In genomic region chr4:138910201-138910913, GRCh38 we compare ENCODE assay signal across 9 cellular contexts.
DNase-seq lines count a peak whose midpoint lies in the region; ATAC-seq and TF ChIP-seq lines count a peak whose summit lies in the region.
"Had no signal": no experiment of that assay in that cellular context is flagged by ENCODE, and none has a peak within 500 bp of the region (broad histone marks: within the 10 kb centered on the region; RNA-seq: fewer than 3 reads in every experiment).

No MANE protein-coding gene starts in this region.

- no peaks in the 10 kb centered on the region for H3K79me2 ChIP-seq in Loucy (ENCODE audit: insufficient read depth, low read length)

- 0 out of 2 replicates have a peak overlapping the region, but pooled peaks have one; percentile 48 for H2AFZ ChIP-seq in Loucy (ENCODE audit: low read length)

- no peak overlapping the region for H3K4me2 ChIP-seq in Loucy (ENCODE audit: low read depth, low read length, poor library complexity, severe bottlenecking)

- DNase-seq in RWPE2 (ENCODE audit: low spot score) (no peak), substantia nigra (lab: John Stamatoyannopoulos, UW) (no peak), WTC11 (ENCODE audit: low spot score) (no peak), H7 (no peak), OCI-M1 (lab: John Stamatoyannopoulos, UW) (no peak)
- DNase-seq: activated CD4-positive, alpha-beta T cell treated with anti-CD3 and anti-CD28 coated beads, Interleukin-2, amount 50 U/mL, for 1 hour had no signal

- no peak for TF ChIP-seq POLR2A in gastroesophageal sphincter (IDR thresholded peaks at IDR 0.05)

- H3K9me3 Mint-ChIP-seq in WTC11: peaks cover 6% of the 10 kb centered on the region

- no peak overlapping the region for H3K9ac ChIP-seq in Loucy (ENCODE audit: low read depth, low read length, poor library complexity, severe bottlenecking)

- CTCF ChIA-PET in WTC11 (lab: Charles Lee): interaction anchor here (0.6 to 2.3 kb wide), 6 partner anchors 9 to 332 kb away, joined by 3 to 9 read pairs (median 4); no protein-coding TSS in a partner anchor

- 39 to 41% methylated on average over 5 to 6 of the region's 6 CpGs for WGBS in gastroesophageal sphincter (ENCODE audit: low coverage in 1 of 2), 2 donors

- H3K4me3 Mint-ChIP-seq in WTC11: no peak overlapping the region

- no peaks in the 10 kb centered on the region for H3K36me3 ChIP-seq in Loucy (ENCODE audit: insufficient read depth, low read length)
- no peaks in the 10 kb centered on the region for H3K36me3 ChIP-seq in RWPE2 (ENCODE audit: low read depth)
- no peaks in the 10 kb centered on the region for H3K36me3 ChIP-seq in gastroesophageal sphincter
- H3K36me3 ChIP-seq in H7 (replicated peaks; ENCODE audit: control insufficient read depth, insufficient read depth, low read length): no peaks in the 10 kb centered on the region

- H3K27me3 Mint-ChIP-seq in WTC11 (ENCODE audit: low read depth): no peaks in the 10 kb centered on the region

- no peaks in the 10 kb centered on the region for H4K20me1 ChIP-seq in Loucy (ENCODE audit: insufficient read depth, low read length, poor library complexity, severe bottlenecking)

- H3K9me2 ChIP-seq in Loucy (replicated peaks; ENCODE audit: low read depth, low read length): no peaks in the 10 kb centered on the region

- H3K4me1 Mint-ChIP-seq in WTC11: peaks cover 38% of the 10 kb centered on the region

- H3K9me3 ChIP-seq in Loucy (ENCODE audit: insufficient read depth, low read depth, low read length) (no peaks in the 10 kb centered on the region), RWPE2 (ENCODE audit: severe bottlenecking) (no peaks in the 10 kb centered on the region), gastroesophageal sphincter (no peaks in the 10 kb centered on the region)

- POLR2A ChIA-PET in WTC11 (lab: Charles Lee): no interaction called here

- no peak for TF ChIP-seq EP300 in gastroesophageal sphincter (IDR thresholded peaks at IDR 0.05)

- no peak overlapping the region for H3K27ac Mint-ChIP-seq in WTC11

- H3K4me1 ChIP-seq in Loucy (ENCODE audit: insufficient read depth, low read length, poor library complexity, severe bottlenecking) (no peaks in the 10 kb centered on the region), RWPE2 (ENCODE audit: insufficient read depth, poor library complexity, severe bottlenecking) (peaks cover 13% of the 10 kb centered on the region), gastroesophageal sphincter (peaks cover 10 to 30% (median 17%) of the 10 kb centered on the region in 3 donors)

- H3F3A ChIP-seq in Loucy (ENCODE audit: low read depth): no peaks in the 10 kb centered on the region

- H3K36me3 Mint-ChIP-seq in WTC11: peaks cover 5% of the 10 kb centered on the region

- H3K27me3 ChIP-seq in Loucy (ENCODE audit: insufficient read depth, low read length, poor library complexity, severe bottlenecking) (no peaks in the 10 kb centered on the region), RWPE2 (ENCODE audit: insufficient read depth, poor library complexity, severe bottlenecking) (no peaks in the 10 kb centered on the region), gastroesophageal sphincter (no peaks in the 10 kb centered on the region), H7 (ENCODE audit: control insufficient read depth, insufficient read depth, low read length) (no peaks in the 10 kb centered on the region)

- TF ChIP-seq CTCF in Loucy (conservative IDR thresholded peaks at IDR 0.05; ENCODE audit: low read length) (no peak), RWPE2 (IDR thresholded peaks at IDR 0.05; ENCODE audit: poor library complexity, severe bottlenecking) (no peak), gastroesophageal sphincter (IDR thresholded peaks at IDR 0.05) (no peak), WTC11 (IDR thresholded peaks at IDR 0.05) (no peak)

- ATAC-seq in RWPE2 (ENCODE audit: low read depth) (peak; percentile 79), gastroesophageal sphincter (peak; percentile 37), WTC11 (no peak), HG02759 (IDR thresholded peaks at IDR 0.05; ENCODE audit: unreplicated experiment) (no peak)

- H3K27ac ChIP-seq in RWPE2 (ENCODE audit: poor library complexity, severe bottlenecking) (peak overlapping the region; percentile 12), gastroesophageal sphincter (peak overlapping the region; percentile 63 to 82 (median 74)), substantia nigra (ENCODE audit: low read depth, low read length, poor library complexity, severe bottlenecking) (peak overlapping the region; percentile 87)

- H3K4me3 ChIP-seq in Loucy (ENCODE audit: low read length, poor library complexity, severe bottlenecking) (no peak overlapping the region), RWPE2 (ENCODE audit: severe bottlenecking) (no peak overlapping the region), gastroesophageal sphincter (no peak overlapping the region), H7 (ENCODE audit: insufficient read depth, low read depth, low read length) (no peak overlapping the region)

TF ChIP-seq in WTC11, 78 proteins besides CTCF, POLR2A, EP300 and RAD21 (continues in another document):
- TF ChIP-seq HMGA2 (CRISPR knock-in tag; IDR thresholded peaks at IDR 0.05) (no peak), FOXJ3 (CRISPR knock-in tag; IDR thresholded peaks at IDR 0.05; ENCODE audit: borderline replicate concordance) (no peak), ZMAT4 (CRISPR knock-in tag; IDR thresholded peaks at IDR 0.05) (no peak), RELA (CRISPR knock-in tag; IDR thresholded peaks at IDR 0.05; ENCODE audit: borderline replicate concordance) (no peak), ZNF396 (CRISPR knock-in tag; IDR thresholded peaks at IDR 0.05; ENCODE audit: borderline replicate concordance) (no peak), EMX1 (CRISPR knock-in tag; IDR thresholded peaks at IDR 0.05) (no peak), ZNF425 (CRISPR knock-in tag; conservative IDR thresholded peaks at IDR 0.05) (no peak), STAT6 (CRISPR knock-in tag; conservative IDR thresholded peaks at IDR 0.05; ENCODE audit: low read depth) (no peak), NR2C2 (CRISPR knock-in tag; IDR thresholded peaks at IDR 0.05) (no peak), ZNF138 (CRISPR knock-in tag; conservative IDR thresholded peaks at IDR 0.05) (no peak), ZBTB21 (CRISPR knock-in tag; IDR thresholded peaks at IDR 0.05; ENCODE audit: borderline replicate concordance) (no peak), TEAD4 (CRISPR knock-in tag; IDR thresholded peaks at IDR 0.05) (no peak), NR1H2 (CRISPR knock-in tag; IDR thresholded peaks at IDR 0.05) (no peak)

Comparison
In these comparisons a context has a peak if more than half of its experiments do, and no peak if none do; other contexts are left out.
1. ATAC-seq: peak in RWPE2 (single experiment) and gastroesophageal sphincter (single experiment); none in WTC11 (single experiment) and HG02759 (single experiment).
2. H3K27ac ChIP-seq: peak in every context shown above with its lines; median percentile 87 in substantia nigra; 74 in gastroesophageal sphincter; 12 in RWPE2.